In genomic region chr4:12961713-12962112, GRCh38 we compare ENCODE assay signal across 28 cellular contexts.
"Had no signal": no experiment of that assay in that cellular context is flagged by ENCODE, and none has a peak within 500 bp of the region (broad histone marks: within the 10 kb centered on the region; RNA-seq: fewer than 3 reads in every experiment).

No MANE protein-coding gene starts in this region.

- FAIRE-seq: colon, endometrium, endothelial cell of umbilical vein, frontal cortex had no signal

- H3K27ac ChIP-seq: colonic mucosa, coronary artery, dorsolateral prefrontal cortex, epithelial cell of prostate, esophagus muscularis mucosa, esophagus squamous epithelium, foreskin keratinocyte, gastrocnemius medialis, gastroesophageal sphincter, heart left ventricle, heart right ventricle had no signal

- H3K4me3 ChIP-seq: colonic mucosa, coronary artery, dorsolateral prefrontal cortex, esophagus muscularis mucosa, esophagus squamous epithelium, gastrocnemius medialis, gastroesophageal sphincter, heart left ventricle, heart right ventricle had no signal

- H3K27me3 ChIP-seq: colonic mucosa, dorsolateral prefrontal cortex, esophagus muscularis mucosa, esophagus squamous epithelium, foreskin keratinocyte, gastrocnemius medialis, gastroesophageal sphincter, heart left ventricle, heart right ventricle had no signal

- DNase-seq: colonic mucosa; cortex of kidney; dermis blood vessel endothelial cell; dorsolateral prefrontal cortex; effector CD4-positive, alpha-beta T cell; effector CD8-positive, alpha-beta T cell; effector memory CD4-positive, alpha-beta T cell; effector memory CD8-positive, alpha-beta T cell; endodermal cell; erythroblast; esophagus squamous epithelium; foreskin fibroblast; foreskin keratinocyte; foreskin melanocyte; gastrocnemius medialis; glutamatergic neuron; head of caudate nucleus; heart left ventricle; heart right ventricle had no signal

- H3K4me1 ChIP-seq: colonic mucosa, esophagus muscularis mucosa, esophagus squamous epithelium, foreskin keratinocyte, gastrocnemius medialis, gastroesophageal sphincter, heart left ventricle, heart right ventricle had no signal

- H3K9me3 ChIP-seq: colonic mucosa, esophagus muscularis mucosa, esophagus squamous epithelium, gastrocnemius medialis, gastroesophageal sphincter, heart left ventricle, heart right ventricle had no signal

- H3K36me3 ChIP-seq: colonic mucosa, esophagus muscularis mucosa, esophagus squamous epithelium, gastrocnemius medialis, gastroesophageal sphincter, heart left ventricle, heart right ventricle had no signal

- ATAC-seq: effector memory CD8-positive, alpha-beta T cell; esophagus mucosa; foreskin keratinocyte; gastrocnemius medialis; gastroesophageal sphincter; heart left ventricle; heart right ventricle had no signal
